Comparison of ENCODE assay signal across 8 cellular contexts in genomic region chr1:64136749-64137568, GRCh38.
A peak's percentile ranks its signal among the peaks of the same experiment; 100 is the strongest.
DNase-seq lines count a peak whose midpoint lies in the region; ATAC-seq lines count a peak whose summit lies in the region.

No MANE protein-coding gene starts in this region.

- H3K27ac ChIP-seq in right cardiac atrium (ENCODE audit: low read length): no peak overlapping the region

- H3K9me3 ChIP-seq in HAP-1 (no peaks in the 10 kb centered on the region), right cardiac atrium (ENCODE audit: control insufficient read depth, low read length) (no peaks in the 10 kb centered on the region)

- ATAC-seq in right cardiac atrium (peak; percentile 85 to 87), sciatic nerve (peak; percentile 89), GM18517 (IDR thresholded peaks at IDR 0.05; ENCODE audit: unreplicated experiment) (no peak)

- intact Hi-C loops in right cardiac atrium (cut with DNase I) (loop anchor here (5.0 to 10.0 kb wide), 7 partner anchors 192 to 522 kb away; partner anchors contain the start of gene ROR1 (in 1 of the 4)), sciatic nerve (cut with DNase I) (loop anchor here (5.0 to 10.0 kb wide), 3 partner anchors 362 to 522 kb away; partner anchors contain the start of gene ROR1)

- H3K27me3 ChIP-seq in HAP-1 (ENCODE audit: low read depth) (peaks cover 4% of the 10 kb centered on the region; the same call in 1 of the 2 replicates), right cardiac atrium (ENCODE audit: control insufficient read depth, insufficient read depth) (no peaks in the 10 kb centered on the region)

- H3K4me1 ChIP-seq in HAP-1 (no peaks in the 10 kb centered on the region), right cardiac atrium (ENCODE audit: control insufficient read depth, insufficient read depth, low read length) (no peaks in the 10 kb centered on the region)

- 35% methylated on average over 10 of the region's 10 CpGs for WGBS in right cardiac atrium

- no peak overlapping the region for H3K4me3 ChIP-seq in HAP-1
- no peak overlapping the region for H3K4me3 ChIP-seq in right cardiac atrium (ENCODE audit: low read length)

- in situ Hi-C loops in G401 (cut with HindIII; ENCODE audit: low sequenced_read_pairs): no loop called here
- in situ Hi-C loops in HAP-1 (cut with MboI; ENCODE audit: low sequenced_read_pairs): no loop called here

- DNase-seq in G401 (ENCODE audit: low spot score) (peak; percentile 84), HAP-1 (ENCODE audit: low spot score in 2 of 2) (peak; percentile 35 to 81), NCI-H1092 (lab: John Stamatoyannopoulos, UW) (peak; percentile 39), SW480 (ENCODE audit: low spot score) (peak; percentile 58), amniotic stem cell (lab: John Stamatoyannopoulos, UW) (peak; percentile 58), right cardiac atrium (peak; percentile 64 to 90 (median 81)), sciatic nerve (ENCODE audit: low spot score) (peak; percentile 91)

- H3K36me3 ChIP-seq in HAP-1 (replicated peaks): no peaks in the 10 kb centered on the region

Comparison
In these comparisons a context has a peak if more than half of its experiments do, and no peak if none do; other contexts are left out.
1. DNase-seq: peak in every context shown above with its lines; median percentile 91 in sciatic nerve; 84 in G401; 81 in right cardiac atrium; 58 in HAP-1; 58 in SW480; 58 in amniotic stem cell; 39 in NCI-H1092.